ENCODE assay signal across 8 cellular contexts in genomic region chr11:62707277-62707771, GRCh38. TPM values are rescaled to one million over a fixed set of nuclear protein-coding genes. Genes with fewer than 3 reads are reported as not detected.
DNase-seq lines count a peak whose midpoint lies in the region; ATAC-seq and TF ChIP-seq lines count a peak whose summit lies in the region.

Gene BSCL2, minus strand, starts transcription at chr11:62707424. Its CDS starts 229 bp downstream, at chr11:62707195.
Gene GNG3, plus strand, starts transcription at chr11:62707676. Its CDS starts 620 bp downstream, at chr11:62708296.

- H3K27me3 Mint-ChIP-seq in nephron progenitor cell (ENCODE audit: low read depth, poor library complexity): no peaks in the 10 kb centered on the region

- peak within 1 kb of the TSS; percentile 96 for H3K4me2 ChIP-seq in GM23248 (ENCODE audit: unreplicated experiment)

- peaks cover 37% of the 10 kb centered on the region for H3F3A ChIP-seq in GM23248 (ENCODE audit: insufficient read depth)

- H3K27me3 ChIP-seq in GM23248 (replicated peaks; ENCODE audit: insufficient read depth): no peaks in the 10 kb centered on the region
- no peaks in the 10 kb centered on the region for H3K27me3 ChIP-seq in RWPE2 (ENCODE audit: insufficient read depth, poor library complexity, severe bottlenecking)

- 83 to 92% methylated on average over 8 to 9 of the region's 9 CpGs for WGBS in GM23248 (ENCODE audit: low coverage in 1 of 2, low lambda C conversion rate in 2 of 2, missing lambda C conversion rate in 2 of 2), 2 experiments

- H4K20me1 ChIP-seq in GM23248 (ENCODE audit: insufficient read depth): no peaks in the 10 kb centered on the region

- H3K9me3 ChIP-seq in GM23248 (ENCODE audit: low read depth) (no peaks in the 10 kb centered on the region), RWPE2 (ENCODE audit: severe bottlenecking) (no peaks in the 10 kb centered on the region)

- H3K27ac ChIP-seq in GM23248 (peak within 1 kb of the TSS; percentile 44), RWPE2 (ENCODE audit: poor library complexity, severe bottlenecking) (peak within 1 kb of the TSS; percentile 81)

- peak within 1 kb of the TSS; percentile 90 for H3K9ac ChIP-seq in GM23248

- H3K4me1 ChIP-seq in GM23248 (ENCODE audit: insufficient read depth) (peaks cover 21% of the 10 kb centered on the region), RWPE2 (ENCODE audit: insufficient read depth, poor library complexity, severe bottlenecking) (peaks cover 2% of the 10 kb centered on the region)

- H3K36me3 ChIP-seq in GM23248 (ENCODE audit: low read depth) (peaks cover 15% of the 10 kb centered on the region; the same call in 1 of the 2 replicates), RWPE2 (ENCODE audit: low read depth) (peaks cover 24% of the 10 kb centered on the region)

- H3K4me3 ChIP-seq in GM23248 (peak within 1 kb of the TSS; percentile 74), RWPE2 (ENCODE audit: severe bottlenecking) (peak within 1 kb of the TSS; percentile 63), epithelial cell of esophagus (ENCODE audit: low read length) (peak within 1 kb of the TSS; percentile 77)

- in situ Hi-C loops in GM23248 (cut with MboI): no loop called here

- no peak for ATAC-seq in RWPE2 (ENCODE audit: low read depth)
- ATAC-seq in GM18909 (IDR thresholded peaks at IDR 0.05; ENCODE audit: poor library complexity, unreplicated experiment): no peak
- no peak for ATAC-seq in HG03108 (IDR thresholded peaks at IDR 0.05; ENCODE audit: unreplicated experiment)

- H3K27ac Mint-ChIP-seq in nephron progenitor cell: peak within 1 kb of the TSS; percentile 98

- no peak for TF ChIP-seq CTCF in RWPE2 (IDR thresholded peaks at IDR 0.05; ENCODE audit: poor library complexity, severe bottlenecking)
- no peak for TF ChIP-seq CTCF in epithelial cell of esophagus (IDR thresholded peaks at IDR 0.05; ENCODE audit: insufficient read depth, low read depth, low read length, missing control alignments)
- TF ChIP-seq CTCF in nephron progenitor cell (IDR thresholded peaks at IDR 0.05): no peak

- H3K9me3 Mint-ChIP-seq in nephron progenitor cell: no peaks in the 10 kb centered on the region

- H3K36me3 Mint-ChIP-seq in nephron progenitor cell (ENCODE audit: low read depth): peaks cover 26% of the 10 kb centered on the region

- peaks cover 51% of the 10 kb centered on the region for H3K4me1 Mint-ChIP-seq in nephron progenitor cell

- peaks cover 28% of the 10 kb centered on the region; the same call in 1 of the 2 replicates for H3K79me2 ChIP-seq in GM23248 (ENCODE audit: insufficient read depth)

- DNase-seq in GM23248: no peak
- DNase-seq in RWPE2 (ENCODE audit: low spot score): no peak
- no peak for DNase-seq in epithelial cell of esophagus (ENCODE audit: low read depth)
- DNase-seq in nephron progenitor cell: peak; percentile 91
- DNase-seq in ureter (ENCODE audit: low spot score): no peak
- no peak for DNase-seq in SW 1271 (lab: John Stamatoyannopoulos, UW)

- H3K4me3 Mint-ChIP-seq in nephron progenitor cell: peak within 1 kb of the TSS; percentile 89

- peak within 1 kb of the TSS; percentile 77; the same call in 1 of the 2 replicates for H2AFZ ChIP-seq in GM23248

- H3K9me2 ChIP-seq in GM23248 (ENCODE audit: insufficient read depth): no peaks in the 10 kb centered on the region

RNA-seq across cellular contexts. Expression of gene BSCL2, which starts in this region (rescaled TPM):
- 51.0 and 63.5 TPM in 2 replicates for total RNA-seq in GM23248 (2014; rRNA removed; shearing (Covaris generic))
- 74.5 and 79.0 TPM in 2 replicates for polyA plus RNA-seq in GM23248 (2016; fragmentation: Nextera tagmentation; extraction: Ambion mirVana)
- 55.9 TPM for total RNA-seq in ureter

RNA-seq across cellular contexts. Expression of gene GNG3, which starts in this region (rescaled TPM):
- total RNA-seq in GM23248 (2014; rRNA removed; shearing (Covaris generic)): not detected in 2 replicates
- polyA plus RNA-seq in GM23248 (2016; fragmentation: Nextera tagmentation; extraction: Ambion mirVana): 0.29 TPM in 1 of 2 replicates, not detected in the other
- total RNA-seq in ureter: not detected
